11 cellular contexts compared by ENCODE assay signal in genomic region chr14:100680439-100681051, GRCh38. TPM values are rescaled to one million over a fixed set of nuclear protein-coding genes. Genes with fewer than 3 reads are reported as not detected.
DNase-seq lines count a peak whose midpoint lies in the region; ATAC-seq and FAIRE-seq lines count a peak whose summit lies in the region.
"Had no signal": no experiment of that assay in that cellular context is flagged by ENCODE, and none has a peak within 500 bp of the region (broad histone marks: within the 10 kb centered on the region; RNA-seq: fewer than 3 reads in every experiment).

No MANE protein-coding gene starts in this region.

- peaks cover 15% of the 10 kb centered on the region for H3K4me1 ChIP-seq in right cardiac atrium (ENCODE audit: control insufficient read depth, insufficient read depth, low read length)

- ATAC-seq in right cardiac atrium (peak; percentile 6 to 27), HG03045 (IDR thresholded peaks at IDR 0.05; ENCODE audit: unreplicated experiment) (no peak)

- peak; percentile 64 for FAIRE-seq in TTC549 (lab: Jason Lieb, UNC)
- FAIRE-seq: RCC 7860 had no signal

- no peaks in the 10 kb centered on the region for H3K27me3 ChIP-seq in right cardiac atrium (ENCODE audit: control insufficient read depth, insufficient read depth)

- H3K27ac ChIP-seq in right cardiac atrium (ENCODE audit: low read length), result no peak overlapping the region
- peak overlapping the region in 14 of 21 experiments; percentile 18 to 59 (median 36) for H3K27ac ChIP-seq in skin epidermis

- WGBS in right cardiac atrium, result 50% methylated on average over 23 of the region's 23 CpGs

- DNase-seq in GF-D8 (lab: John Stamatoyannopoulos, UW) (peak; percentile 68), right cardiac atrium (peak in 1 of 3 donors; percentile 60), AML-193 (lab: John Stamatoyannopoulos, UW) (no peak)
- no peak for DNase-seq in activated CD4-positive, alpha-beta T cell treated with anti-CD3 and anti-CD28 coated beads, Interleukin-2, amount 50 U/mL, for 4 hours
- no peak for DNase-seq in stimulated activated CD4-positive, alpha-beta T cell treated with anti-CD3 and anti-CD28 coated beads, Interleukin-15, amount 100 ng/mL, for 24 hours
- DNase-seq: COR-L47, naive B cell had no signal

- intact Hi-C loops in right cardiac atrium (cut with DNase I), result no loop called here

- H3K9me3 ChIP-seq in right cardiac atrium (ENCODE audit: control insufficient read depth, low read length), result no peaks in the 10 kb centered on the region

- H3K4me3 ChIP-seq in right cardiac atrium (ENCODE audit: low read length), result no peak overlapping the region
- H3K4me3 ChIP-seq in skin epidermis, result no peak overlapping the region

RNA-seq across cellular contexts. Expression of gene DLK1, which starts 46.1 kb away (rescaled TPM):
- not detected for total RNA-seq in right cardiac atrium
- polyA plus RNA-seq in right cardiac atrium, result 0.07 TPM
